In the genomic region with DNA sequence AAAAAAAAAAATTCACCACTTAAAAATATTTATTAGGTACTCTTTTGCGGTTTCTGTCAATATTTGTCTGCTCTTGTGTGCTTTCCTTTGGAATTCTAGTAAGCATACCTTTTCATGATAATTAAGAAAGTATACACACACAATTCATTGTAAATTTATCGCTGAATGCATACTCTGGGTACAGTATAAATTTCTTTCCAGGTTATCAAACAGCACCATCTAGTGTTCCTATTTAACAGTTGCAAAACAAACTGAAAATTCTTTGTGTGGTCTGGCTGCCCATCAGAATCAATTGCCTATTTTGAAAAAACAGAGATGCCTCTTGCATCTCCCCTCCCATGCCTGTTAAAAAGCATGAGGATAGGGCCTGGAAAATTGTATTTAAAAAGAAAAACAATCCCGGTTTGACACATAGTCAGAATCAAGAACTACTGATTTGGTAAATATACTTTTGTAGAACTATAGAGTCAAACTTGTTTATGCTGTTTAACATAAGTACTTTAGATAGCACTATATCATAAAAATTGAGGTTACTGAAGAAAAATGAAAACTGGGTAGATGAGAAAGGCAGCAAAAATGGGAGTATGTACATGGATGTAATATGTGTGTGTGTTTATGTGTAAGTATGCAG, we compare ENCODE assay signal across 9 cellular contexts. TPM values are rescaled to one million over a fixed set of nuclear protein-coding genes. Genes with fewer than 3 reads are reported as not detected.
DNase-seq lines count a peak whose midpoint lies in the region; ATAC-seq and TF ChIP-seq lines count a peak whose summit lies in the region.
"Had no signal": no experiment of that assay in that cellular context is flagged by ENCODE, and none has a peak within 500 bp of the region (broad histone marks: within the 10 kb centered on the region; RNA-seq: fewer than 3 reads in every experiment).

No MANE protein-coding gene starts in this region.

- peaks cover 40% of the 10 kb centered on the region; the same call in 1 of the 2 replicates for H3K79me2 ChIP-seq in OCI-LY7 (ENCODE audit: insufficient read depth, low read depth, low read length)

- H3K4me1 Mint-ChIP-seq in endothelial cell (ENCODE audit: unreplicated experiment): no peaks in the 10 kb centered on the region
- H3K4me1 Mint-ChIP-seq in natural killer cell: peaks cover 31 to 40% of the 10 kb centered on the region in 2 donors
- H3K4me1 Mint-ChIP-seq in activated CD4-positive, alpha-beta T cell treated with anti-CD3 and anti-CD28 coated beads, Interleukin-2, amount 10 ng/mL, durations not matched to agents 7 days and 5 days: peaks cover 16% of the 10 kb centered on the region

- H4K20me1 ChIP-seq in OCI-LY7 (ENCODE audit: insufficient read depth, low read length): peaks cover 5% of the 10 kb centered on the region; the same call in 1 of the 2 replicates

- ATAC-seq in GM19023 (IDR thresholded peaks at IDR 0.05; ENCODE audit: unreplicated experiment) (peak; percentile 78), HG03469 (IDR thresholded peaks at IDR 0.05; ENCODE audit: unreplicated experiment) (peak; percentile 51), natural killer cell (peak; percentile 64 to 77 (median 72))

- H3K27ac ChIP-seq in OCI-LY7 (ENCODE audit: low read depth, low read length, poor library complexity, severe bottlenecking): no peak overlapping the region
- H3K27ac ChIP-seq: SK-N-MC had no signal

- H2AFZ ChIP-seq in OCI-LY7 (ENCODE audit: low read length): no peak overlapping the region

- H3K4me3 Mint-ChIP-seq in endothelial cell (ENCODE audit: unreplicated experiment): no peak overlapping the region
- no peak overlapping the region for H3K4me3 Mint-ChIP-seq in natural killer cell
- no peak overlapping the region for H3K4me3 Mint-ChIP-seq in activated CD4-positive, alpha-beta T cell treated with anti-CD3 and anti-CD28 coated beads, Interleukin-2, amount 10 ng/mL, durations not matched to agents 7 days and 5 days

- H3K27ac Mint-ChIP-seq in endothelial cell (ENCODE audit: unreplicated experiment) (no peak overlapping the region), natural killer cell (no peak overlapping the region)
- H3K27ac Mint-ChIP-seq in activated CD4-positive, alpha-beta T cell treated with anti-CD3 and anti-CD28 coated beads, Interleukin-2, amount 10 ng/mL, durations not matched to agents 7 days and 5 days: no peak overlapping the region

- peaks cover 27% of the 10 kb centered on the region for H3K36me3 ChIP-seq in OCI-LY7 (ENCODE audit: insufficient read depth, low read length)

- H3K9me3 Mint-ChIP-seq in endothelial cell (ENCODE audit: unreplicated experiment) (no peaks in the 10 kb centered on the region), natural killer cell (no peaks in the 10 kb centered on the region)
- H3K9me3 Mint-ChIP-seq in activated CD4-positive, alpha-beta T cell treated with anti-CD3 and anti-CD28 coated beads, Interleukin-2, amount 10 ng/mL, durations not matched to agents 7 days and 5 days: no peaks in the 10 kb centered on the region

- intact Hi-C loops in OCI-LY7 (cut with micrococcal nuclease; ENCODE audit: unreplicated experiment): loop anchor here (1.0 kb wide), 1 partner anchor 148 kb away; no protein-coding TSS in a partner anchor
- intact Hi-C loops in natural killer cell (cut with micrococcal nuclease): loop anchor here (1.0 to 2.0 kb wide), 2 partner anchors 148 to 1634 kb away; no protein-coding TSS in a partner anchor

- TF ChIP-seq CTCF in OCI-LY7 (conservative IDR thresholded peaks at IDR 0.05; ENCODE audit: low read length) (peak; percentile 91), endothelial cell (IDR thresholded peaks at IDR 0.05; ENCODE audit: unreplicated experiment) (peak; percentile 62), natural killer cell (IDR thresholded peaks at IDR 0.05) (peak; percentile 90)

- H3K9me2 ChIP-seq in OCI-LY7 (ENCODE audit: insufficient read depth, low read length): no peaks in the 10 kb centered on the region

- no peak overlapping the region for H3K4me3 ChIP-seq in OCI-LY7 (ENCODE audit: low read depth, low read length, poor library complexity, severe bottlenecking)
- H3K4me3 ChIP-seq: SK-N-MC had no signal

- H3K27me3 Mint-ChIP-seq in endothelial cell (ENCODE audit: unreplicated experiment) (peaks cover 1% of the 10 kb centered on the region), natural killer cell (ENCODE audit: low read depth in 2 of 2) (no peaks in the 10 kb centered on the region)
- no peaks in the 10 kb centered on the region for H3K27me3 Mint-ChIP-seq in activated CD4-positive, alpha-beta T cell treated with anti-CD3 and anti-CD28 coated beads, Interleukin-2, amount 10 ng/mL, durations not matched to agents 7 days and 5 days

- POLR2A ChIA-PET in OCI-LY7 (lab: Charles Lee): interaction anchor here (0.7 to 1.2 kb wide), 2 partner anchors 17 to 150 kb away, joined by 3 to 4 read pairs; no protein-coding TSS in a partner anchor
- POLR2A ChIA-PET in activated CD4-positive, alpha-beta T cell treated with anti-CD3 and anti-CD28 coated beads, Interleukin-2, amount 10 ng/mL, durations not matched to agents 7 days and 5 days (lab: Charles Lee): no interaction called here

- H3K9me3 ChIP-seq in OCI-LY7 (ENCODE audit: low read length): no peaks in the 10 kb centered on the region

- BruUV-seq in OCI-LY7 (replicated peaks; lab: Mats Ljungman, UMichigan): no TSS peak

- CTCF ChIA-PET in OCI-LY7 (lab: Charles Lee; ENCODE audit: unreplicated experiment): interaction anchor here (1.3 kb wide), 1 partner anchor 149 kb away, joined by 5 read pairs; no protein-coding TSS in a partner anchor
- CTCF ChIA-PET in activated CD4-positive, alpha-beta T cell treated with anti-CD3 and anti-CD28 coated beads, Interleukin-2, amount 10 ng/mL, durations not matched to agents 7 days and 5 days (lab: Charles Lee): no interaction called here

- peaks cover 4% of the 10 kb centered on the region for H3K36me3 Mint-ChIP-seq in endothelial cell (ENCODE audit: low read depth, unreplicated experiment)
- no peaks in the 10 kb centered on the region for H3K36me3 Mint-ChIP-seq in natural killer cell
- peaks cover 11% of the 10 kb centered on the region for H3K36me3 Mint-ChIP-seq in activated CD4-positive, alpha-beta T cell treated with anti-CD3 and anti-CD28 coated beads, Interleukin-2, amount 10 ng/mL, durations not matched to agents 7 days and 5 days (ENCODE audit: low read depth)

- DNase-seq in COLO829 (ENCODE audit: low spot score) (peak; percentile 30), OCI-LY7 (ENCODE audit: low spot score) (peak; percentile 61), endothelial cell (ENCODE audit: low spot score) (no peak), natural killer cell (no peak)
- DNase-seq in stimulated activated CD4-positive, alpha-beta T cell treated with anti-CD3 and anti-CD28 coated beads, Interleukin-4, amount 100 ng/mL, for 4 hours: no peak
- no peak for DNase-seq in activated CD4-positive, alpha-beta T cell treated with anti-CD3 and anti-CD28 coated beads, Interleukin-2, amount 10 ng/mL, durations not matched to agents 7 days and 5 days

- H3K4me1 ChIP-seq in OCI-LY7 (ENCODE audit: insufficient read depth, low read length, poor library complexity, severe bottlenecking): no peaks in the 10 kb centered on the region

- H3K4me2 ChIP-seq in OCI-LY7 (ENCODE audit: low read length): no peak overlapping the region

RNA-seq across cellular contexts. Expression of a gene that starts 16.2 kb away (rescaled TPM):
- 17.8 and 19.7 TPM in 2 replicates for total RNA-seq in OCI-LY7 (2014; rRNA removed; shearing (Covaris generic))
- total RNA-seq in OCI-LY7 (2022) (47.7 and 54.7 TPM in 2 replicates), endothelial cell (ENCODE audit: unreplicated experiment) (34.7 TPM), natural killer cell (10 to 100 TPM; 39.5 to 60.1 (median 46.1) TPM)
- 10 to 100 TPM; 43.6 to 44.5 TPM for total RNA-seq in activated CD4-positive, alpha-beta T cell treated with anti-CD3 and anti-CD28 coated beads, Interleukin-2, amount 10 ng/mL, durations not matched to agents 7 days and 5 days

RNA-seq across cellular contexts. Expression of a gene that starts 50.0 kb away (rescaled TPM):
- 15.8 and 32.8 TPM in 2 replicates for total RNA-seq in OCI-LY7 (2014; rRNA removed; shearing (Covaris generic))
- total RNA-seq in OCI-LY7 (2022): 9.7 and 13.0 TPM in 2 replicates
- 7.2 TPM for total RNA-seq in endothelial cell (ENCODE audit: unreplicated experiment)
- total RNA-seq in natural killer cell: 1 to 10 TPM; 2.5 to 3.7 (median 3.1) TPM
- total RNA-seq in activated CD4-positive, alpha-beta T cell treated with anti-CD3 and anti-CD28 coated beads, Interleukin-2, amount 10 ng/mL, durations not matched to agents 7 days and 5 days: 1 to 10 TPM; 2.1 to 2.6 TPM

Comparison
In these comparisons a context has a peak if more than half of its experiments do, and no peak if none do; other contexts are left out.
1. DNase-seq: peak in COLO829 (single experiment) and OCI-LY7 (single experiment); none in endothelial cell (single experiment), natural killer cell (single experiment), stimulated activated CD4-positive, alpha-beta T cell treated with anti-CD3 and anti-CD28 coated beads, Interleukin-4, amount 100 ng/mL, for 4 hours (0 of 2) and activated CD4-positive, alpha-beta T cell treated with anti-CD3 and anti-CD28 coated beads, Interleukin-2, amount 10 ng/mL, durations not matched to agents 7 days and 5 days (single experiment).
2. Peak in every context shown above with its lines, with median percentiles within 50 percentile points of each other: ATAC-seq and CTCF ChIP-seq.